Comparison of ENCODE assay signal across 1 cellular context in the genomic region with DNA sequence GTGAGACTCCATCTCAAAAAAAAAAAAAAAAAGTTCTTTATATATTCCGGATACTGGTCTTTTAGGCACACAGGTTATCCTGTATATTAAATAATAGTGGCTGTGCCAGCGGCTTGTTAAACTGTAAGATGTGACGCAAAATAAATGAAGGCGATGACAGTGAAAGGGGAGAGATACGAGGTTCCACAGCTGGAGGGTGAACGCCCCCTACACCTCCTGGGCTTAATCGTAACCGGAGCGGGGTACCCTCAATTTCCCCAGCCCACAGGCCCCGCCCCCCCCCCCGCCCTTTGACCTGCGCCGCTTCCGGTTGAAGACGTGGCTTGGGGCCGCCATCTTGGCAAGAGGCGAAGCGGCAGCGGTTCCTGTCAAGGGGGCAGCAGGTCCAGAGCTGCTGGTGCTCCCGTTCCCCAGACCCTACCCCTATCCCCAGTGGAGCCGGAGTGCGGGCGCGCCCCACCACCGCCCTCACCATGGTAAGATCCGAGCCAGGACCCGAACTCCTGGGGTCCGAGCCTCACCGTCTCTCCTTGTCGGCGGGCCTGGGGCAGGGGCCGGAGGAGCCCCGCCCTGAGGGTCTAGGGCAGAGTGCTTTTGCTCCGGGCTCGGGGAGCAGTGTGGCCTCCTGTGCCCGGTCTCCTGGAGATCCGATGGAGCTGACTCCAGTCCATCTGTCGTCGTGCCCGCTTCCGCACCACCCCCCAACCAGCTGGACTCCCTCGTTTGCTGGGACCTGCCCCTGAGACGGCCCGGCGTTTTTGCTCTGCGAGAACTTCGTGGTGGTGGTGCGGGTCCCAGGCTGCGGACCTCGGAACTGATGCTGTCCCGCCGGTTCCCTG.
TF ChIP-seq lines count a peak whose summit lies in the region.

A gene (plus strand): TSS at position 335 of the 839 bp plus-strand sequence. CDS start 139 bp downstream, at position 474.

TF ChIP-seq in HepG2, 621 proteins besides CTCF, POLR2A, EP300 and RAD21 (continued from another document and continues in another):
- TF ChIP-seq, protein P1, sequence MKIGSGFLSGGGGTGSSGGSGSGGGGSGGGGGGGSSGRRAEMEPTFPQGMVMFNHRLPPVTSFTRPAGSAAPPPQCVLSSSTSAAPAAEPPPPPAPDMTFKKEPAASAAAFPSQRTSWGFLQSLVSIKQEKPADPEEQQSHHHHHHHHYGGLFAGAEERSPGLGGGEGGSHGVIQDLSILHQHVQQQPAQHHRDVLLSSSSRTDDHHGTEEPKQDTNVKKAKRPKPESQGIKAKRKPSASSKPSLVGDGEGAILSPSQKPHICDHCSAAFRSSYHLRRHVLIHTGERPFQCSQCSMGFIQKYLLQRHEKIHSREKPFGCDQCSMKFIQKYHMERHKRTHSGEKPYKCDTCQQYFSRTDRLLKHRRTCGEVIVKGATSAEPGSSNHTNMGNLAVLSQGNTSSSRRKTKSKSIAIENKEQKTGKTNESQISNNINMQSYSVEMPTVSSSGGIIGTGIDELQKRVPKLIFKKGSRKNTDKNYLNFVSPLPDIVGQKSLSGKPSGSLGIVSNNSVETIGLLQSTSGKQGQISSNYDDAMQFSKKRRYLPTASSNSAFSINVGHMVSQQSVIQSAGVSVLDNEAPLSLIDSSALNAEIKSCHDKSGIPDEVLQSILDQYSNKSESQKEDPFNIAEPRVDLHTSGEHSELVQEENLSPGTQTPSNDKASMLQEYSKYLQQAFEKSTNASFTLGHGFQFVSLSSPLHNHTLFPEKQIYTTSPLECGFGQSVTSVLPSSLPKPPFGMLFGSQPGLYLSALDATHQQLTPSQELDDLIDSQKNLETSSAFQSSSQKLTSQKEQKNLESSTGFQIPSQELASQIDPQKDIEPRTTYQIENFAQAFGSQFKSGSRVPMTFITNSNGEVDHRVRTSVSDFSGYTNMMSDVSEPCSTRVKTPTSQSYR (CRISPR knock-in tag; IDR thresholded peaks at IDR 0.05; ENCODE audit: borderline replicate concordance), result no peak
- no peak for TF ChIP-seq ZNF432 (CRISPR knock-in tag; IDR thresholded peaks at IDR 0.05; ENCODE audit: borderline replicate concordance)
- no peak for TF ChIP-seq KLF11 (CRISPR knock-in tag; IDR thresholded peaks at IDR 0.05)
- peak; percentile 53; the same call in 1 of the 2 replicates for TF ChIP-seq ZNF776 (CRISPR knock-in tag; IDR thresholded peaks at IDR 0.05)
- no peak for TF ChIP-seq REPIN1 (CRISPR knock-in tag; IDR thresholded peaks at IDR 0.05; ENCODE audit: borderline replicate concordance, low read depth)
- TF ChIP-seq, protein P2, sequence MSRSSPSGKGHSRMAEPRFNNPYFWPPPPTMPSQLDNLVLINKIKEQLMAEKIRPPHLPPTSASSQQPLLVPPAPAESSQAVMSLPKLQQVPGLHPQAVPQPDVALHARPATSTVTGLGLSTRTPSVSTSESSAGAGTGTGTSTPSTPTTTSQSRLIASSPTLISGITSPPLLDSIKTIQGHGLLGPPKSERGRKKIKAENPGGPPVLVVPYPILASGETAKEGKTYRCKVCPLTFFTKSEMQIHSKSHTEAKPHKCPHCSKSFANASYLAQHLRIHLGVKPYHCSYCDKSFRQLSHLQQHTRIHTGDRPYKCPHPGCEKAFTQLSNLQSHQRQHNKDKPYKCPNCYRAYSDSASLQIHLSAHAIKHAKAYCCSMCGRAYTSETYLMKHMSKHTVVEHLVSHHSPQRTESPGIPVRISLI (CRISPR knock-in tag; IDR thresholded peaks at IDR 0.05; ENCODE audit: borderline replicate concordance), result peak; percentile 34
- TF ChIP-seq, protein P3, sequence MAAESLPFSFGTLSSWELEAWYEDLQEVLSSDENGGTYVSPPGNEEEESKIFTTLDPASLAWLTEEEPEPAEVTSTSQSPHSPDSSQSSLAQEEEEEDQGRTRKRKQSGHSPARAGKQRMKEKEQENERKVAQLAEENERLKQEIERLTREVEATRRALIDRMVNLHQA (CRISPR knock-in tag; IDR thresholded peaks at IDR 0.05), result no peak
- peak; percentile 65; the same call in 1 of the 2 replicates for TF ChIP-seq KDM2A (CRISPR knock-in tag; IDR thresholded peaks at IDR 0.05; ENCODE audit: borderline replicate concordance, low read depth)
- no peak for TF ChIP-seq PRMT3 (CRISPR knock-in tag; IDR thresholded peaks at IDR 0.05; ENCODE audit: borderline replicate concordance, low read depth)
- TF ChIP-seq RFXAP (CRISPR knock-in tag; IDR thresholded peaks at IDR 0.05; ENCODE audit: borderline replicate concordance), result 0 out of 2 replicates have a peak, but pooled peaks have one; percentile 68
- TF ChIP-seq ISL2 (CRISPR knock-in tag; IDR thresholded peaks at IDR 0.05), result 0 out of 2 replicates have a peak, but pooled peaks have one; percentile 50
- no peak for TF ChIP-seq ZNF569 (CRISPR knock-in tag; IDR thresholded peaks at IDR 0.05; ENCODE audit: borderline replicate concordance)
- TF ChIP-seq ZNF263 (CRISPR knock-in tag; IDR thresholded peaks at IDR 0.05), result peak; percentile 37; the same call in 1 of the 2 replicates
- 0 out of 2 replicates have a peak, but pooled peaks have one; percentile 29 for TF ChIP-seq PITX1 (CRISPR knock-in tag; IDR thresholded peaks at IDR 0.05)
- no peak for TF ChIP-seq ZNF749 (CRISPR knock-in tag; IDR thresholded peaks at IDR 0.05; ENCODE audit: borderline replicate concordance)
- no peak for TF ChIP-seq NFE2L2 (IDR thresholded peaks at IDR 0.05; ENCODE audit: low read length)
- TF ChIP-seq, protein P4, sequence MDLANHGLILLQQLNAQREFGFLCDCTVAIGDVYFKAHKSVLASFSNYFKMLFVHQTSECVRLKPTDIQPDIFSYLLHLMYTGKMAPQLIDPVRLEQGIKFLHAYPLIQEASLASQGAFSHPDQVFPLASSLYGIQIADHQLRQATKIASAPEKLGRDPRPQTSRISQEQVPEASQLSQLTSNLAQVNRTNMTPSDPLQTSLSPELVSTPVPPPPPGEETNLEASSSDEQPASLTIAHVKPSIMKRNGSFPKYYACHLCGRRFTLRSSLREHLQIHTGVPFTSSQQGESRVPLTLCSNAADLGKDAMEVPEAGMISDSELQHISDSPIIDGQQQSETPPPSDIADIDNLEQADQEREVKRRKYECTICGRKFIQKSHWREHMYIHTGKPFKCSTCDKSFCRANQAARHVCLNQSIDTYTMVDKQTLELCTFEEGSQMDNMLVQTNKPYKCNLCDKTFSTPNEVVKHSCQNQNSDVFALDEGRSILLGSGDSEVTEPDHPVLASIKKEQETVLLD (CRISPR knock-in tag; IDR thresholded peaks at IDR 0.05; ENCODE audit: low read depth), result no peak
- TF ChIP-seq RARA (CRISPR knock-in tag; IDR thresholded peaks at IDR 0.05), result no peak; the same call in 1 of the 2 replicates
- TF ChIP-seq NR3C1 (CRISPR knock-in tag; IDR thresholded peaks at IDR 0.05), result no peak
- TF ChIP-seq GPN1 (CRISPR knock-in tag; IDR thresholded peaks at IDR 0.05; ENCODE audit: borderline replicate concordance), result 0 out of 2 replicates have a peak, but pooled peaks have one; percentile 48
- 0 out of 2 replicates have a peak, but pooled peaks have one; percentile 21 for TF ChIP-seq POGZ (CRISPR knock-in tag; IDR thresholded peaks at IDR 0.05)
- TF ChIP-seq SMAD9 (CRISPR knock-in tag; IDR thresholded peaks at IDR 0.05), result peak; percentile 81
- TF ChIP-seq, protein P5, sequence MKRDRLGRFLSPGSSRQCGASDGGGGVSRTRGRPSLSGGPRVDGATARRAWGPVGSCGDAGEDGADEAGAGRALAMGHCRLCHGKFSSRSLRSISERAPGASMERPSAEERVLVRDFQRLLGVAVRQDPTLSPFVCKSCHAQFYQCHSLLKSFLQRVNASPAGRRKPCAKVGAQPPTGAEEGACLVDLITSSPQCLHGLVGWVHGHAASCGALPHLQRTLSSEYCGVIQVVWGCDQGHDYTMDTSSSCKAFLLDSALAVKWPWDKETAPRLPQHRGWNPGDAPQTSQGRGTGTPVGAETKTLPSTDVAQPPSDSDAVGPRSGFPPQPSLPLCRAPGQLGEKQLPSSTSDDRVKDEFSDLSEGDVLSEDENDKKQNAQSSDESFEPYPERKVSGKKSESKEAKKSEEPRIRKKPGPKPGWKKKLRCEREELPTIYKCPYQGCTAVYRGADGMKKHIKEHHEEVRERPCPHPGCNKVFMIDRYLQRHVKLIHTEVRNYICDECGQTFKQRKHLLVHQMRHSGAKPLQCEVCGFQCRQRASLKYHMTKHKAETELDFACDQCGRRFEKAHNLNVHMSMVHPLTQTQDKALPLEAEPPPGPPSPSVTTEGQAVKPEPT (CRISPR knock-in tag; IDR thresholded peaks at IDR 0.05; ENCODE audit: low read depth), result no peak
- TF ChIP-seq U2AF2 (IDR thresholded peaks at IDR 0.05; ENCODE audit: low read depth, low read length), result no peak
- TF ChIP-seq ZNF12 (CRISPR knock-in tag; IDR thresholded peaks at IDR 0.05), result no peak
- TF ChIP-seq ZKSCAN1 (IDR thresholded peaks at IDR 0.05; ENCODE audit: low read length), result no peak
- 0 out of 2 replicates have a peak, but pooled peaks have one; percentile 8 for TF ChIP-seq SATB2 (CRISPR knock-in tag; IDR thresholded peaks at IDR 0.05)
- TF ChIP-seq, protein P6, sequence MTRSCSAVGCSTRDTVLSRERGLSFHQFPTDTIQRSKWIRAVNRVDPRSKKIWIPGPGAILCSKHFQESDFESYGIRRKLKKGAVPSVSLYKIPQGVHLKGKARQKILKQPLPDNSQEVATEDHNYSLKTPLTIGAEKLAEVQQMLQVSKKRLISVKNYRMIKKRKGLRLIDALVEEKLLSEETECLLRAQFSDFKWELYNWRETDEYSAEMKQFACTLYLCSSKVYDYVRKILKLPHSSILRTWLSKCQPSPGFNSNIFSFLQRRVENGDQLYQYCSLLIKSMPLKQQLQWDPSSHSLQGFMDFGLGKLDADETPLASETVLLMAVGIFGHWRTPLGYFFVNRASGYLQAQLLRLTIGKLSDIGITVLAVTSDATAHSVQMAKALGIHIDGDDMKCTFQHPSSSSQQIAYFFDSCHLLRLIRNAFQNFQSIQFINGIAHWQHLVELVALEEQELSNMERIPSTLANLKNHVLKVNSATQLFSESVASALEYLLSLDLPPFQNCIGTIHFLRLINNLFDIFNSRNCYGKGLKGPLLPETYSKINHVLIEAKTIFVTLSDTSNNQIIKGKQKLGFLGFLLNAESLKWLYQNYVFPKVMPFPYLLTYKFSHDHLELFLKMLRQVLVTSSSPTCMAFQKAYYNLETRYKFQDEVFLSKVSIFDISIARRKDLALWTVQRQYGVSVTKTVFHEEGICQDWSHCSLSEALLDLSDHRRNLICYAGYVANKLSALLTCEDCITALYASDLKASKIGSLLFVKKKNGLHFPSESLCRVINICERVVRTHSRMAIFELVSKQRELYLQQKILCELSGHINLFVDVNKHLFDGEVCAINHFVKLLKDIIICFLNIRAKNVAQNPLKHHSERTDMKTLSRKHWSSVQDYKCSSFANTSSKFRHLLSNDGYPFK (CRISPR knock-in tag; IDR thresholded peaks at IDR 0.05; ENCODE audit: borderline replicate concordance), result peak; percentile 50; the same call in 1 of the 2 replicates
- TF ChIP-seq IKZF4 (CRISPR knock-in tag; IDR thresholded peaks at IDR 0.05; ENCODE audit: borderline replicate concordance, low read depth, not compliant biosample characterization), result peak; percentile 53
- TF ChIP-seq MEF2D (CRISPR knock-in tag; IDR thresholded peaks at IDR 0.05), result no peak
- peak; percentile 92 for TF ChIP-seq GABPB1 (CRISPR knock-in tag; IDR thresholded peaks at IDR 0.05)
- peak; percentile 94 for TF ChIP-seq DMAP1 (CRISPR knock-in tag; IDR thresholded peaks at IDR 0.05)
- TF ChIP-seq, protein P7, sequence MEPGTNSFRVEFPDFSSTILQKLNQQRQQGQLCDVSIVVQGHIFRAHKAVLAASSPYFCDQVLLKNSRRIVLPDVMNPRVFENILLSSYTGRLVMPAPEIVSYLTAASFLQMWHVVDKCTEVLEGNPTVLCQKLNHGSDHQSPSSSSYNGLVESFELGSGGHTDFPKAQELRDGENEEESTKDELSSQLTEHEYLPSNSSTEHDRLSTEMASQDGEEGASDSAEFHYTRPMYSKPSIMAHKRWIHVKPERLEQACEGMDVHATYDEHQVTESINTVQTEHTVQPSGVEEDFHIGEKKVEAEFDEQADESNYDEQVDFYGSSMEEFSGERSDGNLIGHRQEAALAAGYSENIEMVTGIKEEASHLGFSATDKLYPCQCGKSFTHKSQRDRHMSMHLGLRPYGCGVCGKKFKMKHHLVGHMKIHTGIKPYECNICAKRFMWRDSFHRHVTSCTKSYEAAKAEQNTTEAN (CRISPR knock-in tag; conservative IDR thresholded peaks at IDR 0.05), result no peak
- peak; percentile 25; the same call in 1 of the 2 replicates for TF ChIP-seq ZNF768 (CRISPR knock-in tag; IDR thresholded peaks at IDR 0.05)
- TF ChIP-seq, protein P8, sequence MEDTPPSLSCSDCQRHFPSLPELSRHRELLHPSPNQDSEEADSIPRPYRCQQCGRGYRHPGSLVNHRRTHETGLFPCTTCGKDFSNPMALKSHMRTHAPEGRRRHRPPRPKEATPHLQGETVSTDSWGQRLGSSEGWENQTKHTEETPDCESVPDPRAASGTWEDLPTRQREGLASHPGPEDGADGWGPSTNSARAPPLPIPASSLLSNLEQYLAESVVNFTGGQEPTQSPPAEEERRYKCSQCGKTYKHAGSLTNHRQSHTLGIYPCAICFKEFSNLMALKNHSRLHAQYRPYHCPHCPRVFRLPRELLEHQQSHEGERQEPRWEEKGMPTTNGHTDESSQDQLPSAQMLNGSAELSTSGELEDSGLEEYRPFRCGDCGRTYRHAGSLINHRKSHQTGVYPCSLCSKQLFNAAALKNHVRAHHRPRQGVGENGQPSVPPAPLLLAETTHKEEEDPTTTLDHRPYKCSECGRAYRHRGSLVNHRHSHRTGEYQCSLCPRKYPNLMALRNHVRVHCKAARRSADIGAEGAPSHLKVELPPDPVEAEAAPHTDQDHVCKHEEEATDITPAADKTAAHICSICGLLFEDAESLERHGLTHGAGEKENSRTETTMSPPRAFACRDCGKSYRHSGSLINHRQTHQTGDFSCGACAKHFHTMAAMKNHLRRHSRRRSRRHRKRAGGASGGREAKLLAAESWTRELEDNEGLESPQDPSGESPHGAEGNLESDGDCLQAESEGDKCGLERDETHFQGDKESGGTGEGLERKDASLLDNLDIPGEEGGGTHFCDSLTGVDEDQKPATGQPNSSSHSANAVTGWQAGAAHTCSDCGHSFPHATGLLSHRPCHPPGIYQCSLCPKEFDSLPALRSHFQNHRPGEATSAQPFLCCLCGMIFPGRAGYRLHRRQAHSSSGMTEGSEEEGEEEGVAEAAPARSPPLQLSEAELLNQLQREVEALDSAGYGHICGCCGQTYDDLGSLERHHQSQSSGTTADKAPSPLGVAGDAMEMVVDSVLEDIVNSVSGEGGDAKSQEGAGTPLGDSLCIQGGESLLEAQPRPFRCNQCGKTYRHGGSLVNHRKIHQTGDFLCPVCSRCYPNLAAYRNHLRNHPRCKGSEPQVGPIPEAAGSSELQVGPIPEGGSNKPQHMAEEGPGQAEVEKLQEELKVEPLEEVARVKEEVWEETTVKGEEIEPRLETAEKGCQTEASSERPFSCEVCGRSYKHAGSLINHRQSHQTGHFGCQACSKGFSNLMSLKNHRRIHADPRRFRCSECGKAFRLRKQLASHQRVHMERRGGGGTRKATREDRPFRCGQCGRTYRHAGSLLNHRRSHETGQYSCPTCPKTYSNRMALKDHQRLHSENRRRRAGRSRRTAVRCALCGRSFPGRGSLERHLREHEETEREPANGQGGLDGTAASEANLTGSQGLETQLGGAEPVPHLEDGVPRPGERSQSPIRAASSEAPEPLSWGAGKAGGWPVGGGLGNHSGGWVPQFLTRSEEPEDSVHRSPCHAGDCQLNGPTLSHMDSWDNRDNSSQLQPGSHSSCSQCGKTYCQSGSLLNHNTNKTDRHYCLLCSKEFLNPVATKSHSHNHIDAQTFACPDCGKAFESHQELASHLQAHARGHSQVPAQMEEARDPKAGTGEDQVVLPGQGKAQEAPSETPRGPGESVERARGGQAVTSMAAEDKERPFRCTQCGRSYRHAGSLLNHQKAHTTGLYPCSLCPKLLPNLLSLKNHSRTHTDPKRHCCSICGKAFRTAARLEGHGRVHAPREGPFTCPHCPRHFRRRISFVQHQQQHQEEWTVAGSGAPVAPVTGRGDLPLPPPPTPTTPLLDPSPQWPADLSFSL (CRISPR knock-in tag; IDR thresholded peaks at IDR 0.05), result 0 out of 2 replicates have a peak, but pooled peaks have one; percentile 24
- TF ChIP-seq PPARG (CRISPR knock-in tag; conservative IDR thresholded peaks at IDR 0.05), result no peak
- peak; percentile 82 for TF ChIP-seq SALL1 (CRISPR knock-in tag; IDR thresholded peaks at IDR 0.05)
- TF ChIP-seq CBX1 (IDR thresholded peaks at IDR 0.05; ENCODE audit: low read depth), result no peak
- TF ChIP-seq NPAS2 (CRISPR knock-in tag; IDR thresholded peaks at IDR 0.05; ENCODE audit: borderline replicate concordance), result no peak
